Comparison of ENCODE assay signal across 19 cellular contexts in the genomic region with DNA sequence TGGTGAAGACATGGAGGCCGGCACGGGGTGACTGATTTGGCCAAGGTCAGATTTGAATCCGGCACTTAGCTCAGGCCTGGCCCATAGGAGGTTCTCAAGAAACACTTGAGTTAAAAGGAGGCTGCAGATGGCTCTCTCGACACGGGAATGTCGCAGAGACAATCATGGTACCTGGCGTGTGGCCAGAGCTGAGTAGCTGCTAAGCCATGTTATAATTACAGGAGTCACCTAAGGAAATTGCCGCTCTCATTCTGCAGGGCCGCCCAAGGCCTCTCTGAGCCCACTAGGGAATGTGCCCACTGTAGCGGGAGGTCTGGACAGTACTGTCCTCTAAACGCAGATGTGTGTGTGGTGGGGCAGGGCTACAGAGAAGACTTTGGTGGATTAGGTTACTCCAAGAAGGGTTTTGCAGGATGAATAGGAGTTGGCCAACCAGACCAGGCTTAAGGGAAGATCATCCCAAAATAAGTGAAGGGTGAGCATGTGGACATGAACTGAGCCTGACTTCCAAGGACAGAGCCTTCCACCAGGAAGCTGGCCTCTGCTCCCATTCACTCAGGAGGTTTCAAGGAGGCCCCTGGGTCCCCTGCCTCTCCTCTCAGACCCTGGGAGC. TPM values are rescaled to one million over a fixed set of nuclear protein-coding genes. Genes with fewer than 3 reads are reported as not detected.
DNase-seq lines count a peak whose midpoint lies in the region; ATAC-seq, FAIRE-seq and TF ChIP-seq lines count a peak whose summit lies in the region.
"Had no signal": no experiment of that assay in that cellular context is flagged by ENCODE, and none has a peak within 500 bp of the region (broad histone marks: within the 10 kb centered on the region; RNA-seq: fewer than 3 reads in every experiment).

No MANE protein-coding gene starts in this region.

- no peaks in the 10 kb centered on the region for H3K9me3 Mint-ChIP-seq in activated T-cell treated with anti-CD3 and anti-CD28 coated beads, Interleukin-2, amount 50 U/mL, for 24 hours
- H3K9me3 Mint-ChIP-seq in effector memory CD8-positive, alpha-beta T cell, result no peaks in the 10 kb centered on the region
- H3K9me3 Mint-ChIP-seq: activated B cell treated with CpG ODN at 0.5 μM for 24 hours had no signal

- ATAC-seq in effector memory CD8-positive, alpha-beta T cell (replicated peaks), result no peak
- ATAC-seq: body of pancreas, heart left ventricle had no signal

- no peaks in the 10 kb centered on the region for H3K27me3 Mint-ChIP-seq in activated T-cell treated with anti-CD3 and anti-CD28 coated beads, Interleukin-2, amount 50 U/mL, for 24 hours
- H3K27me3 Mint-ChIP-seq in effector memory CD8-positive, alpha-beta T cell, result no peaks in the 10 kb centered on the region
- H3K27me3 Mint-ChIP-seq: progenitor cell of endocrine pancreas had no signal

- no peak overlapping the region for H3K4me3 Mint-ChIP-seq in activated T-cell treated with anti-CD3 and anti-CD28 coated beads, Interleukin-2, amount 50 U/mL, for 24 hours
- peak overlapping the region; percentile 63 for H3K4me3 Mint-ChIP-seq in effector memory CD8-positive, alpha-beta T cell
- H3K4me3 Mint-ChIP-seq: activated B cell treated with CpG ODN at 0.5 μM for 24 hours had no signal

- FAIRE-seq in GM12892 (lab: Jason Lieb, UNC) (peak; percentile 33), urothelium cell line (lab: Jason Lieb, UNC) (no peak)

- peak overlapping the region; percentile 10 for H3K27ac Mint-ChIP-seq in activated T-cell treated with anti-CD3 and anti-CD28 coated beads, Interleukin-2, amount 50 U/mL, for 24 hours
- peak overlapping the region; percentile 56 to 93 for H3K27ac Mint-ChIP-seq in effector memory CD8-positive, alpha-beta T cell
- H3K27ac Mint-ChIP-seq: activated B cell treated with CpG ODN at 0.5 μM for 24 hours, progenitor cell of endocrine pancreas had no signal

- TF ChIP-seq POLR2A in GM12892 (IDR thresholded peaks at IDR 0.05; ENCODE audit: low read depth, low read length), result no peak

- H3K36me3 Mint-ChIP-seq in activated T-cell treated with anti-CD3 and anti-CD28 coated beads, Interleukin-2, amount 50 U/mL, for 24 hours (ENCODE audit: low read depth), result no peaks in the 10 kb centered on the region
- peaks cover 42% of the 10 kb centered on the region for H3K36me3 Mint-ChIP-seq in effector memory CD8-positive, alpha-beta T cell (ENCODE audit: insufficient read depth)

- DNase-seq in activated T-cell treated with anti-CD3 and anti-CD28 coated beads, Interleukin-2, amount 50 U/mL, for 24 hours, result no peak
- no peak for DNase-seq in activated T-cell treated with anti-CD3 and anti-CD28 coated beads, Interleukin-2, amount 50 U/mL, for 48 hours
- no peak for DNase-seq in GM12892 (ENCODE audit: insufficient read length)
- peak; percentile 50 for DNase-seq in NCI-H524 treated with DMSO at 0.1 percent for 48 hours (lab: John Stamatoyannopoulos, UW)
- no peak for DNase-seq in effector memory CD8-positive, alpha-beta T cell
- no peak for DNase-seq in SKM-1 treated with dmso at 0.1 percent for 144 hours (lab: John Stamatoyannopoulos, UW; ENCODE audit: unreplicated experiment)
- no peak for DNase-seq in urothelium cell line (ENCODE audit: low spot score)
- DNase-seq: activated B cell treated with CpG ODN at 0.5 μM for 24 hours; body of pancreas; effector CD8-positive, alpha-beta T cell; foreskin fibroblast; heart left ventricle; mammary epithelial cell; NCI-H1092; NCI-H2081 treated with DMSO at 0.1 percent for 48 hours; NCI-H526; sigmoid colon; stomach had no signal

- H3K4me1 Mint-ChIP-seq in activated T-cell treated with anti-CD3 and anti-CD28 coated beads, Interleukin-2, amount 50 U/mL, for 24 hours (ENCODE audit: low read depth), result peaks cover 52% of the 10 kb centered on the region
- H3K4me1 Mint-ChIP-seq in effector memory CD8-positive, alpha-beta T cell (ENCODE audit: low read depth in 2 of 2), result peaks cover 56 to 63% of the 10 kb centered on the region in 2 donors

RNA-seq across cellular contexts. Expression of gene PRR5, which starts 19.3 kb away (rescaled TPM):
- polyA plus RNA-seq in GM12892 (2012; ENCODE audit: missing spikeins), result 0.66 TPM
